ENCODE assay signal across 1 cellular context in genomic region chr11:36088234-36088975, GRCh38.
TF ChIP-seq lines count a peak whose summit lies in the region.

No MANE protein-coding gene starts in this region.

TF ChIP-seq in IMR-90, 13 proteins besides CTCF, POLR2A, EP300 and RAD21 (continued from another document):
- TF ChIP-seq USF2 (IDR thresholded peaks at IDR 0.05; ENCODE audit: low read depth, low read length), result no peak
- TF ChIP-seq ELK1 (IDR thresholded peaks at IDR 0.05; ENCODE audit: borderline replicate concordance, low read depth, low read length), result no peak
